In genomic region chr9:100098887-100099721, GRCh38 we compare ENCODE assay signal across 8 cellular contexts. TPM values are rescaled to one million over a fixed set of nuclear protein-coding genes. Genes with fewer than 3 reads are reported as not detected.
DNase-seq lines count a peak whose midpoint lies in the region; ATAC-seq and TF ChIP-seq lines count a peak whose summit lies in the region.

TSS of gene ERP44 (minus strand) at chr9:100099000. CDS start at chr9:100098840, 160 bp downstream.
TSS of gene INVS (plus strand) at chr9:100099243. CDS start at chr9:100104522, 5,279 bp downstream.

- H3K36me3 ChIP-seq in H7 (replicated peaks; ENCODE audit: control insufficient read depth, insufficient read depth, low read length): no peaks in the 10 kb centered on the region

- H3K36me3 Mint-ChIP-seq in natural killer cell treated with Interleukin-12 subunit alpha and Interleukin-12 subunit beta and Interleukin-15 and Interleukin-18, amount 100 ng/mL, for 72 hours: no peaks in the 10 kb centered on the region

- no peaks in the 10 kb centered on the region for H3K27me3 Mint-ChIP-seq in natural killer cell treated with Interleukin-12 subunit alpha and Interleukin-12 subunit beta and Interleukin-15 and Interleukin-18, amount 100 ng/mL, for 72 hours

- H3K9me3 Mint-ChIP-seq in natural killer cell treated with Interleukin-12 subunit alpha and Interleukin-12 subunit beta and Interleukin-15 and Interleukin-18, amount 100 ng/mL, for 72 hours: no peaks in the 10 kb centered on the region

- peak within 1 kb of the TSS; percentile 100 for H3K4me3 Mint-ChIP-seq in natural killer cell treated with Interleukin-12 subunit alpha and Interleukin-12 subunit beta and Interleukin-15 and Interleukin-18, amount 100 ng/mL, for 72 hours

- H3K27me3 ChIP-seq in H7 (ENCODE audit: control insufficient read depth, insufficient read depth, low read length): no peaks in the 10 kb centered on the region

- peaks cover 23 to 43% of the 10 kb centered on the region in 2 donors for H3K4me1 Mint-ChIP-seq in natural killer cell treated with Interleukin-12 subunit alpha and Interleukin-12 subunit beta and Interleukin-15 and Interleukin-18, amount 100 ng/mL, for 72 hours (ENCODE audit: low read depth in 2 of 2)

- ATAC-seq in natural killer cell treated with Interleukin-12 subunit alpha and Interleukin-12 subunit beta and Interleukin-15 and Interleukin-18, amount 100 ng/mL, for 72 hours: peak; percentile 99
- peak; percentile 100 for ATAC-seq in stimulated activated naive CD8-positive, alpha-beta T cell treated with anti-CD3 and anti-CD28 coated beads, Interleukin-15, Interleukin-2, amounts not matched to agents 100 U/mL and 50 U/mL, for 24 hours

- peak; percentile 99 for DNase-seq in ELF-1 (ENCODE audit: low read depth, low spot score)
- DNase-seq in H7: peak; percentile 80
- DNase-seq in M059J (ENCODE audit: low read depth): peak; percentile 100
- DNase-seq in SHP77 (lab: John Stamatoyannopoulos, UW): peak; percentile 99
- peak; percentile 95 for DNase-seq in activated effector memory CD4-positive, alpha-beta T cell treated with Interleukin-2 at 50 U/mL for 16 hours
- peak; percentile 99 for DNase-seq in fibroblast of pulmonary artery (ENCODE audit: low read depth)
- peak; percentile 98 for DNase-seq in natural killer cell treated with Interleukin-12 subunit alpha and Interleukin-12 subunit beta and Interleukin-15 and Interleukin-18, amount 100 ng/mL, for 72 hours (ENCODE audit: low spot score)
- peak; percentile 95 for DNase-seq in stimulated activated naive CD8-positive, alpha-beta T cell treated with anti-CD3 and anti-CD28 coated beads, Interleukin-15, Interleukin-2, amounts not matched to agents 100 U/mL and 50 U/mL, for 24 hours

- TF ChIP-seq CTCF in fibroblast of pulmonary artery (IDR thresholded peaks at IDR 0.05; ENCODE audit: low read length, missing control alignments): no peak

- H3K4me3 ChIP-seq in H7 (ENCODE audit: insufficient read depth, low read depth, low read length): peak within 1 kb of the TSS; percentile 75
- H3K4me3 ChIP-seq in fibroblast of pulmonary artery (replicated peaks; ENCODE audit: low read depth, low read length): peak within 1 kb of the TSS; percentile 75

- H3K27ac Mint-ChIP-seq in natural killer cell treated with Interleukin-12 subunit alpha and Interleukin-12 subunit beta and Interleukin-15 and Interleukin-18, amount 100 ng/mL, for 72 hours: peak within 1 kb of the TSS; percentile 98 to 99

RNA-seq across cellular contexts. Expression of gene ERP44, which starts in this region (rescaled TPM):
- total RNA-seq in H7 (2014; rRNA removed; shearing (Covaris generic)): 14.8 and 16.3 TPM in 2 replicates
- total RNA-seq in M059J (2014; rRNA removed; shearing (Covaris generic)): 42.4 and 52.5 TPM in 2 replicates
- total RNA-seq in natural killer cell treated with Interleukin-12 subunit alpha and Interleukin-12 subunit beta and Interleukin-15 and Interleukin-18, amount 100 ng/mL, for 72 hours: 10 to 100 TPM; 13.1 to 26.3 TPM

RNA-seq across cellular contexts. Expression of gene INVS, which starts in this region (rescaled TPM):
- 9.4 and 13.3 TPM in 2 replicates for total RNA-seq in H7 (2014; rRNA removed; shearing (Covaris generic))
- 11.8 and 11.9 TPM in 2 replicates for total RNA-seq in M059J (2014; rRNA removed; shearing (Covaris generic))
- 10 to 100 TPM; 22.1 to 32.8 TPM for total RNA-seq in natural killer cell treated with Interleukin-12 subunit alpha and Interleukin-12 subunit beta and Interleukin-15 and Interleukin-18, amount 100 ng/mL, for 72 hours

Comparison
In these comparisons a context has a peak if more than half of its experiments do, and no peak if none do; other contexts are left out.
1. Peak in every context shown above with its lines: DNase-seq, ATAC-seq and H3K4me3 ChIP-seq.